Comparison of ENCODE assay signal across 10 cellular contexts in genomic region chr14:39229222-39229543, GRCh38. TPM values are rescaled to one million over a fixed set of nuclear protein-coding genes. Genes with fewer than 3 reads are reported as not detected.
DNase-seq lines count a peak whose midpoint lies in the region; ATAC-seq and TF ChIP-seq lines count a peak whose summit lies in the region.
"Had no signal": no experiment of that assay in that cellular context is flagged by ENCODE, and none has a peak within 500 bp of the region (broad histone marks: within the 10 kb centered on the region; RNA-seq: fewer than 3 reads in every experiment).

No MANE protein-coding gene starts in this region.

- intact Hi-C loops in activated CD8-positive, alpha-beta T cell treated with anti-CD3 and anti-CD28 coated beads for 36 hours (cut with micrococcal nuclease) = loop anchor here (2.0 to 5.0 kb wide), 3 partner anchors 38 to 198 kb away; no protein-coding TSS in a partner anchor

- no peak overlapping the region for H3K4me3 ChIP-seq in CD4-positive, CD25-positive, alpha-beta regulatory T cell (ENCODE audit: low read depth, low read length)

- no peaks in the 10 kb centered on the region for H3K9me3 Mint-ChIP-seq in CD4-positive, CD25-positive, alpha-beta regulatory T cell
- H3K9me3 Mint-ChIP-seq in activated CD8-positive, alpha-beta T cell treated with anti-CD3 and anti-CD28 coated beads for 36 hours = no peaks in the 10 kb centered on the region
- H3K9me3 Mint-ChIP-seq in immature natural killer cell (no peaks in the 10 kb centered on the region), nephron progenitor cell (no peaks in the 10 kb centered on the region)
- H3K9me3 Mint-ChIP-seq: CD14-positive monocyte, memory B cell had no signal

- peak overlapping the region; percentile 42 to 87 (median 80) for H3K27ac Mint-ChIP-seq in CD4-positive, CD25-positive, alpha-beta regulatory T cell
- peak overlapping the region; percentile 97 for H3K27ac Mint-ChIP-seq in activated CD8-positive, alpha-beta T cell treated with anti-CD3 and anti-CD28 coated beads for 36 hours
- H3K27ac Mint-ChIP-seq in immature natural killer cell = peak overlapping the region; percentile 67 to 97 (median 94)
- H3K27ac Mint-ChIP-seq in nephron progenitor cell = no peak overlapping the region
- H3K27ac Mint-ChIP-seq: CD14-positive monocyte, memory B cell had no signal

- TF ChIP-seq CTCF in activated CD8-positive, alpha-beta T cell treated with anti-CD3 and anti-CD28 coated beads for 36 hours (IDR thresholded peaks at IDR 0.05) = no peak
- no peak for TF ChIP-seq CTCF in nephron progenitor cell (IDR thresholded peaks at IDR 0.05)

- H3K4me1 ChIP-seq in CD4-positive, CD25-positive, alpha-beta regulatory T cell (ENCODE audit: control insufficient read depth, insufficient read depth, low read length, poor library complexity, severe bottlenecking) = no peaks in the 10 kb centered on the region

- no peaks in the 10 kb centered on the region for H3K27me3 Mint-ChIP-seq in CD4-positive, CD25-positive, alpha-beta regulatory T cell
- no peaks in the 10 kb centered on the region for H3K27me3 Mint-ChIP-seq in activated CD8-positive, alpha-beta T cell treated with anti-CD3 and anti-CD28 coated beads for 36 hours
- peaks cover 0 to 14% (median 7%) of the 10 kb centered on the region in 3 donors for H3K27me3 Mint-ChIP-seq in immature natural killer cell (ENCODE audit: low read depth in 3 of 3)
- H3K27me3 Mint-ChIP-seq in nephron progenitor cell (ENCODE audit: low read depth, poor library complexity) = peaks cover 5% of the 10 kb centered on the region

- H3K4me1 Mint-ChIP-seq in CD4-positive, CD25-positive, alpha-beta regulatory T cell = peaks cover 5 to 24% (median 19%) of the 10 kb centered on the region in 4 donors
- H3K4me1 Mint-ChIP-seq in activated CD8-positive, alpha-beta T cell treated with anti-CD3 and anti-CD28 coated beads for 36 hours (ENCODE audit: low read depth) = peaks cover 47% of the 10 kb centered on the region
- H3K4me1 Mint-ChIP-seq in immature natural killer cell (peaks cover 49 to 59% of the 10 kb centered on the region in 2 donors), nephron progenitor cell (no peaks in the 10 kb centered on the region)
- H3K4me1 Mint-ChIP-seq: memory B cell had no signal

- peak in 2 of 3 donors; percentile 18 to 87 for DNase-seq in CD4-positive, CD25-positive, alpha-beta regulatory T cell
- peak; percentile 79 for DNase-seq in activated CD8-positive, alpha-beta T cell treated with anti-CD3 and anti-CD28 coated beads for 36 hours
- DNase-seq in immature natural killer cell = peak; percentile 65 to 73 (median 69)
- no peak for DNase-seq in C1 segment of cervical spinal cord (lab: John Stamatoyannopoulos, UW)
- no peak for DNase-seq in nephron progenitor cell

- POLR2A ChIA-PET in activated CD8-positive, alpha-beta T cell treated with anti-CD3 and anti-CD28 coated beads for 36 hours (lab: Charles Lee) = interaction anchor here (0.9 to 2.4 kb wide), 13 partner anchors 9 to 204 kb away, joined by 3 to 10 read pairs (median 5); partner anchors contain the start of genes GEMIN2, PNN and TRAPPC6B

- no peaks in the 10 kb centered on the region for H3K36me3 Mint-ChIP-seq in CD4-positive, CD25-positive, alpha-beta regulatory T cell
- H3K36me3 Mint-ChIP-seq in activated CD8-positive, alpha-beta T cell treated with anti-CD3 and anti-CD28 coated beads for 36 hours (ENCODE audit: low read depth) = no peaks in the 10 kb centered on the region
- H3K36me3 Mint-ChIP-seq in immature natural killer cell (no peaks in the 10 kb centered on the region), nephron progenitor cell (ENCODE audit: low read depth) (no peaks in the 10 kb centered on the region)
- H3K36me3 Mint-ChIP-seq: CD14-positive monocyte, memory B cell had no signal

- no peaks in the 10 kb centered on the region for H3K27me3 ChIP-seq in CD4-positive, CD25-positive, alpha-beta regulatory T cell (ENCODE audit: control insufficient read depth, insufficient read depth, low read length)

- peak; percentile 83 to 90 for ATAC-seq in CD4-positive, CD25-positive, alpha-beta regulatory T cell (ENCODE audit: low read depth in 2 of 2)
- ATAC-seq in HG03103 (IDR thresholded peaks at IDR 0.05; ENCODE audit: low read depth, unreplicated experiment) = peak; percentile 85
- peak; percentile 94 for ATAC-seq in activated CD8-positive, alpha-beta T cell treated with anti-CD3 and anti-CD28 coated beads for 36 hours
- ATAC-seq in GM21367 (IDR thresholded peaks at IDR 0.05; ENCODE audit: unreplicated experiment) = no peak
- no peak for ATAC-seq in HG03095 (IDR thresholded peaks at IDR 0.05; ENCODE audit: unreplicated experiment)

- H3K4me3 Mint-ChIP-seq in CD4-positive, CD25-positive, alpha-beta regulatory T cell = peak overlapping the region in 1 of 4 donors; percentile 38
- H3K4me3 Mint-ChIP-seq in activated CD8-positive, alpha-beta T cell treated with anti-CD3 and anti-CD28 coated beads for 36 hours = no peak overlapping the region
- H3K4me3 Mint-ChIP-seq in immature natural killer cell (peak overlapping the region; percentile 52 to 76 (median 73)), nephron progenitor cell (no peak overlapping the region)
- H3K4me3 Mint-ChIP-seq: CD14-positive monocyte, memory B cell had no signal

- H3K36me3 ChIP-seq in CD4-positive, CD25-positive, alpha-beta regulatory T cell (ENCODE audit: control insufficient read depth, insufficient read depth, low read length) = no peaks in the 10 kb centered on the region

- H3K9me3 ChIP-seq in CD4-positive, CD25-positive, alpha-beta regulatory T cell (ENCODE audit: control insufficient read depth in 2 of 2, low read length in 2 of 2) = no peaks in the 10 kb centered on the region

- CTCF ChIA-PET in activated CD8-positive, alpha-beta T cell treated with anti-CD3 and anti-CD28 coated beads for 36 hours (lab: Charles Lee) = interaction anchor here (0.9 to 4.7 kb wide), 5 partner anchors 10 to 197 kb away, joined by 3 to 54 read pairs (median 5); partner anchors contain the start of gene TRAPPC6B

- no peak overlapping the region for H3K27ac ChIP-seq in CD4-positive, CD25-positive, alpha-beta regulatory T cell (ENCODE audit: insufficient read depth, low read length, poor library complexity, severe bottlenecking)

RNA-seq across cellular contexts. Expression of gene MIA2, which starts 4.5 kb away (rescaled TPM):
- 24.5 TPM for total RNA-seq in CD4-positive, CD25-positive, alpha-beta regulatory T cell
- 10 to 100 TPM; 21.1 to 26.2 (median 21.7) TPM for polyA plus RNA-seq in CD4-positive, CD25-positive, alpha-beta regulatory T cell
- total RNA-seq in activated CD8-positive, alpha-beta T cell treated with anti-CD3 and anti-CD28 coated beads for 36 hours = 10 to 100 TPM; 17.6 to 18.3 TPM
- 10 to 100 TPM; 14.1 to 38.6 (median 27.6) TPM for polyA plus RNA-seq in immature natural killer cell

RNA-seq across cellular contexts. Expression of gene PNN, which starts 54.1 kb away (rescaled TPM):
- 126 TPM for total RNA-seq in CD4-positive, CD25-positive, alpha-beta regulatory T cell
- polyA plus RNA-seq in CD4-positive, CD25-positive, alpha-beta regulatory T cell = 10 to 100 TPM; 13.3 to 20.3 (median 16.3) TPM
- 100 to 1,000 TPM; 106 to 107 TPM for total RNA-seq in activated CD8-positive, alpha-beta T cell treated with anti-CD3 and anti-CD28 coated beads for 36 hours
- 10 to 100 TPM in 2 of 3 donors, 1 to 10 TPM in 1; 9.5 to 34.7 (median 17.1) TPM for polyA plus RNA-seq in immature natural killer cell

RNA-seq across cellular contexts. Expression of gene TRAPPC6B, which starts 59.0 kb away (rescaled TPM):
- 18.5 TPM for total RNA-seq in CD4-positive, CD25-positive, alpha-beta regulatory T cell
- polyA plus RNA-seq in CD4-positive, CD25-positive, alpha-beta regulatory T cell = 10 to 100 TPM; 11.8 to 17.9 (median 14.9) TPM
- total RNA-seq in activated CD8-positive, alpha-beta T cell treated with anti-CD3 and anti-CD28 coated beads for 36 hours = 10 to 100 TPM; 15.5 to 19.1 TPM
- 10 to 100 TPM; 11.2 to 19.0 (median 13.0) TPM for polyA plus RNA-seq in immature natural killer cell

Comparison
In these comparisons a context has a peak if more than half of its experiments do, and no peak if none do; other contexts are left out.
1. ATAC-seq: peak in CD4-positive, CD25-positive, alpha-beta regulatory T cell (2 of 2), HG03103 (single experiment) and activated CD8-positive, alpha-beta T cell treated with anti-CD3 and anti-CD28 coated beads for 36 hours (single experiment); none in GM21367 (single experiment) and HG03095 (single experiment).
2. DNase-seq: peak in CD4-positive, CD25-positive, alpha-beta regulatory T cell (2 of 3), activated CD8-positive, alpha-beta T cell treated with anti-CD3 and anti-CD28 coated beads for 36 hours (single experiment) and immature natural killer cell (3 of 3); none in C1 segment of cervical spinal cord (0 of 14) and nephron progenitor cell (single experiment).
3. H3K4me3 Mint-ChIP-seq: peak in immature natural killer cell (5 of 5); none in activated CD8-positive, alpha-beta T cell treated with anti-CD3 and anti-CD28 coated beads for 36 hours (single experiment) and nephron progenitor cell (single experiment).